In genomic region chr20:51700809-51701285, GRCh38 we compare ENCODE assay signal across 8 cellular contexts.
DNase-seq lines count a peak whose midpoint lies in the region; ATAC-seq and TF ChIP-seq lines count a peak whose summit lies in the region.

No MANE protein-coding gene starts in this region.

- peak; percentile 64 for TF ChIP-seq CTCF in LNCAP (IDR thresholded peaks at IDR 0.05)
- TF ChIP-seq CTCF in astrocyte of the cerebellum (IDR thresholded peaks at IDR 0.05; ENCODE audit: low read depth, low read length, missing control alignments) = peak; percentile 76

- ATAC-seq in GM18861 (IDR thresholded peaks at IDR 0.05; ENCODE audit: unreplicated experiment) = no peak
- ATAC-seq in GM18519 (IDR thresholded peaks at IDR 0.05; ENCODE audit: low FRiP score, unreplicated experiment) = no peak

- no peak overlapping the region for H3K4me3 ChIP-seq in astrocyte of the cerebellum (ENCODE audit: low read depth, low read length)

- in situ Hi-C loops in astrocyte of the cerebellum (cut with HindIII; ENCODE audit: low sequenced_read_pairs) = no loop called here

- DNase-seq in NCI-H2227 (lab: John Stamatoyannopoulos, UW; ENCODE audit: unreplicated experiment) = peak; percentile 28
- DNase-seq in NCI-H2227 treated with DMSO at 0.1 percent for 48 hours (lab: John Stamatoyannopoulos, UW) = no peak
- DNase-seq in astrocyte of the cerebellum (ENCODE audit: low read depth) = peak; percentile 26
- DNase-seq in left kidney (ENCODE audit: low read depth, low spot score) = peak; percentile 86
- DNase-seq in activated CD4-positive, alpha-beta T cell treated with anti-CD3 and anti-CD28 coated beads, Interleukin-2, amount 50 U/mL, for 48 hours = no peak

Comparison
In these comparisons a context has a peak if more than half of its experiments do, and no peak if none do; other contexts are left out.
1. DNase-seq: peak in NCI-H2227 (single experiment), astrocyte of the cerebellum (single experiment) and left kidney (single experiment); none in NCI-H2227 treated with DMSO at 0.1 percent for 48 hours (single experiment) and activated CD4-positive, alpha-beta T cell treated with anti-CD3 and anti-CD28 coated beads, Interleukin-2, amount 50 U/mL, for 48 hours (0 of 2).